ENCODE assay signal across 1 cellular context in the genomic region with DNA sequence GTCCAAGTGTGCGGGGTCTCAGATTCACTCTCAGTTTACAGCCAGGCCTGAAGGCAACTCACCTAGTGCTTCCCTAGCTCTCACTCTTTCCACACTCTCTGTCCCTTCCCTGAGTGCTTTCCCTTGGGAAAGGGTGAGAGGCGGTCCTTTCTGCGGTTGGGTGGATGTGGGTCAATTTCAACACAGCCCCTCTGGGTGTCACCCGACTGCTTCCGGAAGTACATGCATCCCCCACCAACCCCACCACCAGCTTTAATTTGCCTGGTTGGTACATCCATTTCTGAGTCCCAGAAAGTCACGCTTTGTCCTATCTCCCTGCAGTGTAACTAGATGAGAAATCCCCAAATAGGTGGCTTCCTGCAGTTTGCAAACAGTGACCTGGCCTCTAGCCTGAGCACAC.
TF ChIP-seq lines count a peak whose summit lies in the region.

No MANE protein-coding gene starts in this region.

TF ChIP-seq in WTC11, 78 proteins besides CTCF, POLR2A, EP300 and RAD21 (continued from another document):
- TF ChIP-seq, protein P1, sequence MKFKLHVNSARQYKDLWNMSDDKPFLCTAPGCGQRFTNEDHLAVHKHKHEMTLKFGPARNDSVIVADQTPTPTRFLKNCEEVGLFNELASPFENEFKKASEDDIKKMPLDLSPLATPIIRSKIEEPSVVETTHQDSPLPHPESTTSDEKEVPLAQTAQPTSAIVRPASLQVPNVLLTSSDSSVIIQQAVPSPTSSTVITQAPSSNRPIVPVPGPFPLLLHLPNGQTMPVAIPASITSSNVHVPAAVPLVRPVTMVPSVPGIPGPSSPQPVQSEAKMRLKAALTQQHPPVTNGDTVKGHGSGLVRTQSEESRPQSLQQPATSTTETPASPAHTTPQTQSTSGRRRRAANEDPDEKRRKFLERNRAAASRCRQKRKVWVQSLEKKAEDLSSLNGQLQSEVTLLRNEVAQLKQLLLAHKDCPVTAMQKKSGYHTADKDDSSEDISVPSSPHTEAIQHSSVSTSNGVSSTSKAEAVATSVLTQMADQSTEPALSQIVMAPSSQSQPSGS (CRISPR knock-in tag; IDR thresholded peaks at IDR 0.05; ENCODE audit: borderline replicate concordance, low read depth) = no peak
- TF ChIP-seq, protein P2, sequence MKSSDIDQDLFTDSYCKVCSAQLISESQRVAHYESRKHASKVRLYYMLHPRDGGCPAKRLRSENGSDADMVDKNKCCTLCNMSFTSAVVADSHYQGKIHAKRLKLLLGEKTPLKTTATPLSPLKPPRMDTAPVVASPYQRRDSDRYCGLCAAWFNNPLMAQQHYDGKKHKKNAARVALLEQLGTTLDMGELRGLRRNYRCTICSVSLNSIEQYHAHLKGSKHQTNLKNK (CRISPR knock-in tag; IDR thresholded peaks at IDR 0.05) = no peak
- TF ChIP-seq ZNF232 (CRISPR knock-in tag; IDR thresholded peaks at IDR 0.05) (no peak), KAT7 (CRISPR knock-in tag; IDR thresholded peaks at IDR 0.05; ENCODE audit: borderline replicate concordance) (no peak)
- TF ChIP-seq, protein P3, sequence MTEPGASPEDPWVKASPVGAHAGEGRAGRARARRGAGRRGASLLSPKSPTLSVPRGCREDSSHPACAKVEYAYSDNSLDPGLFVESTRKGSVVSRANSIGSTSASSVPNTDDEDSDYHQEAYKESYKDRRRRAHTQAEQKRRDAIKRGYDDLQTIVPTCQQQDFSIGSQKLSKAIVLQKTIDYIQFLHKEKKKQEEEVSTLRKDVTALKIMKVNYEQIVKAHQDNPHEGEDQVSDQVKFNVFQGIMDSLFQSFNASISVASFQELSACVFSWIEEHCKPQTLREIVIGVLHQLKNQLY (CRISPR knock-in tag; IDR thresholded peaks at IDR 0.05) = no peak
TF ChIP-seq in WTC11: peak in this region for 0.
